ENCODE assay signal across 24 cellular contexts in the genomic region with DNA sequence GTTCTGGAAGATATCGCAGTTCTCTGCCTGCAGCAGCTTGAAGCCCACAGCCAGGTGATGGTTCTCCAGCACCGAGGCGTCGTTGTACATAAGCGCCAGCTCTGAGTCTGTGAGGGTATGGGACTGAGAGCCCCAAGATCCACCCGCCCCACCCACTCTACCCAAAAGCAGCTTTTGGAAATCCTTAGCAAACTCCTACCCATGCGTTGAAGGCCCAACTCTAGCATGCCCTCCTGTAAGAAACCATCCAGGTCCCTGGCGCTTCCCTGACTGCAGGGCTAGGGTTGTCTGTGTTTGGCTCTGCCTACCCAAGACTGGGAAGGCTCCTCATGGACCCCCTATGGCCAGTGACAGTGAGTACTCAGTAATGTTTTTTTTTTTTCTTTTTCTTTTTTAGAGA. TPM values are rescaled to one million over a fixed set of nuclear protein-coding genes. Genes with fewer than 3 reads are reported as not detected.
A peak's percentile ranks its signal among the peaks of the same experiment; 100 is the strongest.
DNase-seq lines count a peak whose midpoint lies in the region; ATAC-seq and TF ChIP-seq lines count a peak whose summit lies in the region.
"Had no signal": no experiment of that assay in that cellular context is flagged by ENCODE, and none has a peak within 500 bp of the region (broad histone marks: within the 10 kb centered on the region; RNA-seq: fewer than 3 reads in every experiment).

No MANE protein-coding gene starts in this region.

- H3K36me3 Mint-ChIP-seq in IgD-negative memory B cell: no peaks in the 10 kb centered on the region
- H3K36me3 Mint-ChIP-seq: CD14-positive monocyte; CD4-positive, alpha-beta memory T cell; CD4-positive, CD25-positive, alpha-beta regulatory T cell; CD8-positive, alpha-beta memory T cell had no signal

- H3K9me3 ChIP-seq in HEK293 (ENCODE audit: control insufficient read depth, insufficient read depth, low read depth, low read length) (no peaks in the 10 kb centered on the region), osteoblast (ENCODE audit: low read depth, low read length) (no peaks in the 10 kb centered on the region)
- H3K9me3 ChIP-seq: BE2C, BLaER1 had no signal

- no peaks in the 10 kb centered on the region for H3K36me3 ChIP-seq in HEK293 (ENCODE audit: control insufficient read depth in 2 of 2, insufficient read depth in 1 of 2, low read length in 2 of 2)
- H3K36me3 ChIP-seq in osteoblast (ENCODE audit: insufficient read depth, low read length): no peaks in the 10 kb centered on the region
- H3K36me3 ChIP-seq: BE2C had no signal

- H3K9me3 Mint-ChIP-seq in IgD-negative memory B cell: peaks cover 0 to 2% (median 0%) of the 10 kb centered on the region in 3 donors
- H3K9me3 Mint-ChIP-seq: CD4-positive, CD25-positive, alpha-beta regulatory T cell; CD8-positive, alpha-beta memory T cell had no signal

- no peaks in the 10 kb centered on the region for H3K4me1 ChIP-seq in HEK293 (ENCODE audit: control insufficient read depth, insufficient read depth, low read length)
- peaks cover 10% of the 10 kb centered on the region for H3K4me1 ChIP-seq in osteoblast (ENCODE audit: insufficient read depth, low read length)
- H3K4me1 ChIP-seq: BE2C had no signal

- H3K4me3 ChIP-seq in HEK293 (ENCODE audit: low read depth, low read length): no peak overlapping the region
- no peak overlapping the region for H3K4me3 ChIP-seq in osteoblast (ENCODE audit: insufficient read depth, low read length)
- H3K4me3 ChIP-seq: BLaER1, GM12878 had no signal

- H3K27me3 ChIP-seq in osteoblast (ENCODE audit: insufficient read depth, low read length): no peaks in the 10 kb centered on the region
- H3K27me3 ChIP-seq: BE2C, BLaER1 had no signal

- TF ChIP-seq CTCF in HEK293 (tag by site-specific recombination; IDR thresholded peaks at IDR 0.05) (no peak), osteoblast (IDR thresholded peaks at IDR 0.05; ENCODE audit: extremely low read depth, low read depth, low read length) (no peak)

- DNase-seq in osteoblast (ENCODE audit: insufficient read length, low spot score, missing footprints): peak; percentile 4
- DNase-seq: 8988T; ACHN; BE2C; C1 segment of cervical spinal cord; CD4-positive, alpha-beta memory T cell; CD4-positive, CD25-positive, alpha-beta regulatory T cell; CD8-positive, alpha-beta memory T cell; COR-L47; DMS 273 treated with DMSO at 0.1 percent for 48 hours; DMS153; DMS53; DMS79; DND-41; EL; GDM1 had no signal

- H3K4me2 ChIP-seq in osteoblast (ENCODE audit: insufficient read depth, low read length): no peak overlapping the region
- H3K4me2 ChIP-seq: BLaER1 had no signal

- peaks cover 16% of the 10 kb centered on the region for H3K27me3 Mint-ChIP-seq in IgD-negative memory B cell

- peak overlapping the region in 2 of 3 donors; percentile 35 to 50 for H3K27ac Mint-ChIP-seq in IgD-negative memory B cell
- H3K27ac Mint-ChIP-seq: CD14-positive monocyte; CD4-positive, alpha-beta memory T cell; CD4-positive, CD25-positive, alpha-beta regulatory T cell; CD8-positive, alpha-beta memory T cell had no signal

- no peak overlapping the region for H2AFZ ChIP-seq in osteoblast (ENCODE audit: low read length)

- no peak overlapping the region for H3K4me3 Mint-ChIP-seq in IgD-negative memory B cell
- H3K4me3 Mint-ChIP-seq: CD14-positive monocyte; CD4-positive, alpha-beta memory T cell; CD4-positive, CD25-positive, alpha-beta regulatory T cell; CD8-positive, alpha-beta memory T cell had no signal

- H4K20me1 ChIP-seq in osteoblast (ENCODE audit: insufficient read depth, low read length): peaks cover 2% of the 10 kb centered on the region
- H4K20me1 ChIP-seq: BLaER1 had no signal

- no peaks in the 10 kb centered on the region for H3K79me2 ChIP-seq in osteoblast (ENCODE audit: insufficient read depth, low read length)

- ATAC-seq in HG02973 (IDR thresholded peaks at IDR 0.05; ENCODE audit: unreplicated experiment): no peak
- ATAC-seq in GM21825 (IDR thresholded peaks at IDR 0.05; ENCODE audit: unreplicated experiment): no peak
- ATAC-seq: GM12878 had no signal

- POLR2A ChIA-PET in HEK293 (lab: Yijun Ruan, JAX): interaction anchor here (0.6 kb wide), 1 partner anchor 44 kb away, joined by 5 read pairs; no protein-coding TSS in a partner anchor

- CTCF ChIA-PET in HEK293 (lab: Yijun Ruan, JAX): interaction anchor here (1.0 kb wide), 1 partner anchor 9 kb away, joined by 6 read pairs; no protein-coding TSS in a partner anchor

- no peak overlapping the region for H3K27ac ChIP-seq in HEK293 (ENCODE audit: extremely low read depth, low read depth, low read length)
- H3K27ac ChIP-seq in osteoblast (ENCODE audit: low read depth, low read length): no peak overlapping the region
- H3K27ac ChIP-seq: BLaER1 had no signal

- peaks cover 0 to 6% (median 0%) of the 10 kb centered on the region in 3 donors for H3K4me1 Mint-ChIP-seq in IgD-negative memory B cell

TF ChIP-seq in HEK293, 187 proteins besides CTCF, POLR2A, EP300 and RAD21:
- peak; percentile 92 for TF ChIP-seq ZFP3 (tag by site-specific recombination; IDR thresholded peaks at IDR 0.05; ENCODE audit: low read depth)
- no peak for TF ChIP-seq ZBTB21 (tag by site-specific recombination; IDR thresholded peaks at IDR 0.05)
- no peak for TF ChIP-seq ZFP37 (tag by site-specific recombination; IDR thresholded peaks at IDR 0.05)
- no peak for TF ChIP-seq AEBP2 (tag by site-specific recombination; IDR thresholded peaks at IDR 0.05; ENCODE audit: borderline replicate concordance)
- TF ChIP-seq ZNF354C (tag by site-specific recombination; IDR thresholded peaks at IDR 0.05; ENCODE audit: borderline replicate concordance, low read depth): no peak
- TF ChIP-seq BCL11A (tag by site-specific recombination; IDR thresholded peaks at IDR 0.05; ENCODE audit: low read depth): no peak
- no peak for TF ChIP-seq ZNF10 (tag by site-specific recombination; IDR thresholded peaks at IDR 0.05)
- TF ChIP-seq ZNF777 (tag by site-specific recombination; IDR thresholded peaks at IDR 0.05; ENCODE audit: borderline replicate concordance): no peak

RNA-seq across cellular contexts. Expression of gene PDE4C, which starts 9.4 kb away (rescaled TPM):
- polyA plus RNA-seq in IgD-negative memory B cell: not detected
- under 0.01 TPM in 1 of 2 replicates, not detected in the other for total RNA-seq in osteoblast
- total RNA-seq: A673; CD4-positive, CD25-positive, alpha-beta regulatory T cell; CD8-positive, alpha-beta memory T cell had no signal
- polyA plus RNA-seq: CD14-positive monocyte; CD4-positive, alpha-beta memory T cell; CD4-positive, CD25-positive, alpha-beta regulatory T cell; CD8-positive, alpha-beta memory T cell had no signal

RNA-seq across cellular contexts. Expression of gene RAB3A, which starts 12.9 kb away (rescaled TPM):
- polyA plus RNA-seq in IgD-negative memory B cell: 1.5 TPM
- 0.72 and 1.8 TPM in 2 replicates for total RNA-seq in osteoblast

RNA-seq across cellular contexts. Expression of gene MPV17L2, which starts 23.8 kb away (rescaled TPM):
- 16.6 TPM for polyA plus RNA-seq in IgD-negative memory B cell
- total RNA-seq in osteoblast: 8.3 and 9.4 TPM in 2 replicates

RNA-seq across cellular contexts. Expression of gene IFI30, which starts 43.2 kb away (rescaled TPM):
- 473 TPM for polyA plus RNA-seq in IgD-negative memory B cell
- 110 and 126 TPM in 2 replicates for total RNA-seq in osteoblast
- total RNA-seq: A673 had no signal

RNA-seq across cellular contexts. Expression of gene IQCN, which starts 57.5 kb away (rescaled TPM):
- 1.4 TPM for polyA plus RNA-seq in IgD-negative memory B cell
- 2.5 and 3.5 TPM in 2 replicates for total RNA-seq in osteoblast
- polyA plus RNA-seq: CD14-positive monocyte had no signal
